ENCODE assay signal across 15 cellular contexts in the genomic region with DNA sequence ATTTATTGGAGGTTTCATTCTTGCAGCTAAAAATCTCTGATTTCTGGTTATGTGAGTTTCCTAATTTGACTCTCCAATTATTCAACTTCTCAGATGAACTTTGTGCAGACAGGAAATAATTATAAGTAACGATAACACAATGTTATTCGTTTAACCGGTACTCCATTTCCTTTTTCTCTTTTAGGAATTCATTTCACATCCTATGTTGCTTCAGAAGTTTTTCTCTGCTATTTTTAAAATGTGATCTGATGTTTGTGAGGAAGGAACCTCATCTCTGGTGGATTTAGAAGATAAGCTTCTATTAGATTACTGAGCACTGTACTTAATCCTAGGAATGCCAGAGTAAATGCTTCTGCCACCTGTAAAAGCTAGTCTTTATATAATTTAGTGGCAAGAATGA.
"Had no signal": no experiment of that assay in that cellular context is flagged by ENCODE, and none has a peak within 500 bp of the region (broad histone marks: within the 10 kb centered on the region; RNA-seq: fewer than 3 reads in every experiment).

No MANE protein-coding gene starts in this region.

- H3K4me3 ChIP-seq: colonic mucosa, tibial artery, uterus had no signal

- H3K27ac Mint-ChIP-seq: activated naive CD4-positive, alpha-beta T cell treated with anti-CD3 and anti-CD28 coated beads, Interleukin-2, amount 10 ng/mL, durations not matched to agents 7 days and 5 days; activated T-helper 2 cell treated with anti-CD3 and anti-CD28 coated beads, Interferon-gamma antibody, Interleukin-2, Interleukin-4, amounts not matched to agents 10 μg/mL and 5 μg/mL and 100 μg/mL, durations not matched to agents 14 hours and 24 hours and 36 hours; effector memory CD8-positive, alpha-beta T cell had no signal

- ATAC-seq: effector memory CD8-positive, alpha-beta T cell had no signal

- H3K4me3 Mint-ChIP-seq: activated naive CD4-positive, alpha-beta T cell treated with anti-CD3 and anti-CD28 coated beads, Interleukin-2, amount 10 ng/mL, durations not matched to agents 7 days and 5 days; effector memory CD8-positive, alpha-beta T cell had no signal

- DNase-seq: activated CD4-positive, alpha-beta T cell treated with anti-CD3 and anti-CD28 coated beads, Interleukin-2, amount 50 U/mL, for 1 hour; activated naive CD4-positive, alpha-beta T cell treated with anti-CD3 and anti-CD28 coated beads, Interleukin-2, amount 10 ng/mL, durations not matched to agents 7 days and 5 days; caudate nucleus; colonic mucosa; effector memory CD8-positive, alpha-beta T cell; hippocampal formation; kidney glomerular epithelial cell; midbrain; retina; small intestine; T-helper 9 cell; tibial artery; uterus had no signal

- H3K36me3 ChIP-seq: colonic mucosa, tibial artery, uterus had no signal

- H3K36me3 Mint-ChIP-seq: activated naive CD4-positive, alpha-beta T cell treated with anti-CD3 and anti-CD28 coated beads, Interleukin-2, amount 10 ng/mL, durations not matched to agents 7 days and 5 days had no signal

- H3K9me3 Mint-ChIP-seq: activated naive CD4-positive, alpha-beta T cell treated with anti-CD3 and anti-CD28 coated beads, Interleukin-2, amount 10 ng/mL, durations not matched to agents 7 days and 5 days; activated T-helper 2 cell treated with anti-CD3 and anti-CD28 coated beads, Interferon-gamma antibody, Interleukin-2, Interleukin-4, amounts not matched to agents 10 μg/mL and 5 μg/mL and 100 μg/mL, durations not matched to agents 14 hours and 24 hours and 36 hours had no signal

- H3K4me1 ChIP-seq: colonic mucosa, parathyroid adenoma, tibial artery, uterus had no signal

- H3K27ac ChIP-seq: colonic mucosa, parathyroid adenoma, tibial artery, uterus had no signal

- H3K9me3 ChIP-seq: colonic mucosa, tibial artery, uterus had no signal
